Comparison of ENCODE assay signal across 1 cellular context in genomic region chr5:50547303-50547702, GRCh38.
TF ChIP-seq lines count a peak whose summit lies in the region.

No MANE protein-coding gene starts in this region.

TF ChIP-seq in HepG2, 621 proteins besides CTCF, POLR2A, EP300 and RAD21 (continued from another document):
- TF ChIP-seq, protein P1, sequence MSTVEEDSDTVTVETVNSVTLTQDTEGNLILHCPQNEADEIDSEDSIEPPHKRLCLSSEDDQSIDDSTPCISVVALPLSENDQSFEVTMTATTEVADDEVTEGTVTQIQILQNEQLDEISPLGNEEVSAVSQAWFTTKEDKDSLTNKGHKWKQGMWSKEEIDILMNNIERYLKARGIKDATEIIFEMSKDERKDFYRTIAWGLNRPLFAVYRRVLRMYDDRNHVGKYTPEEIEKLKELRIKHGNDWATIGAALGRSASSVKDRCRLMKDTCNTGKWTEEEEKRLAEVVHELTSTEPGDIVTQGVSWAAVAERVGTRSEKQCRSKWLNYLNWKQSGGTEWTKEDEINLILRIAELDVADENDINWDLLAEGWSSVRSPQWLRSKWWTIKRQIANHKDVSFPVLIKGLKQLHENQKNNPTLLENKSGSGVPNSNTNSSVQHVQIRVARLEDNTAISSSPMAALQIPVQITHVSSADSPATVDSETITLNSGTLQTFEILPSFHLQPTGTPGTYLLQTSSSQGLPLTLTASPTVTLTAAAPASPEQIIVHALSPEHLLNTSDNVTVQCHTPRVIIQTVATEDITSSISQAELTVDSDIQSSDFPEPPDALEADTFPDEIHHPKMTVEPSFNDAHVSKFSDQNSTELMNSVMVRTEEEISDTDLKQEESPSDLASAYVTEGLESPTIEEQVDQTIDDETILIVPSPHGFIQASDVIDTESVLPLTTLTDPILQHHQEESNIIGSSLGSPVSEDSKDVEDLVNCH (CRISPR knock-in tag; IDR thresholded peaks at IDR 0.05): no peak
- no peak for TF ChIP-seq MNT (IDR thresholded peaks at IDR 0.05)
- TF ChIP-seq SMARCC2 (IDR thresholded peaks at IDR 0.05): no peak
- TF ChIP-seq ZNF563 (CRISPR knock-in tag; IDR thresholded peaks at IDR 0.05): no peak
TF ChIP-seq in HepG2: peak in this region for 0.
